In genomic region chr3:49327485-49327884, GRCh38 we compare ENCODE assay signal across 15 cellular contexts. TPM values are rescaled to one million over a fixed set of nuclear protein-coding genes. Genes with fewer than 3 reads are reported as not detected.
A peak's percentile ranks its signal among the peaks of the same experiment; 100 is the strongest.
DNase-seq lines count a peak whose midpoint lies in the region; ATAC-seq and TF ChIP-seq lines count a peak whose summit lies in the region.
"Had no signal": no experiment of that assay in that cellular context is flagged by ENCODE, and none has a peak within 500 bp of the region (broad histone marks: within the 10 kb centered on the region; RNA-seq: fewer than 3 reads in every experiment).

No MANE protein-coding gene starts in this region.

- no peaks in the 10 kb centered on the region for H3K27me3 Mint-ChIP-seq in endodermal cell (ENCODE audit: insufficient read depth)
- H3K27me3 Mint-ChIP-seq in neural progenitor cell (ENCODE audit: insufficient read depth, low read depth): no peaks in the 10 kb centered on the region
- H3K27me3 Mint-ChIP-seq in activated naive CD8-positive, alpha-beta T cell treated with anti-CD3 and anti-CD28 coated beads for 36 hours: no peaks in the 10 kb centered on the region
- H3K27me3 Mint-ChIP-seq: effector memory CD8-positive, alpha-beta T cell had no signal

- ATAC-seq in HG03469 (IDR thresholded peaks at IDR 0.05; ENCODE audit: unreplicated experiment) (no peak), HG03095 (IDR thresholded peaks at IDR 0.05; ENCODE audit: unreplicated experiment) (no peak)
- ATAC-seq: effector memory CD8-positive, alpha-beta T cell; left cardiac atrium had no signal

- DNase-seq in GM06990 (ENCODE audit: extremely low read depth, insufficient read length): no peak
- DNase-seq in LNCaP clone FGC (ENCODE audit: low read depth): no peak
- DNase-seq in endodermal cell: no peak
- DNase-seq in neural progenitor cell (ENCODE audit: low spot score): peak; percentile 16
- no peak for DNase-seq in activated naive CD8-positive, alpha-beta T cell treated with anti-CD3 and anti-CD28 coated beads for 36 hours
- no peak for DNase-seq in caudate nucleus (lab: John Stamatoyannopoulos, UW)
- DNase-seq: activated CD4-positive, alpha-beta T cell treated with anti-CD3 and anti-CD28 coated beads for 48 hours; activated naive CD4-positive, alpha-beta T cell; effector memory CD8-positive, alpha-beta T cell; left cardiac atrium; NCI-H2107; SJCRH30; thyroid gland had no signal

- H3K4me3 Mint-ChIP-seq in endodermal cell: no peak overlapping the region
- H3K4me3 Mint-ChIP-seq in neural progenitor cell: no peak overlapping the region
- H3K4me3 Mint-ChIP-seq in activated naive CD8-positive, alpha-beta T cell treated with anti-CD3 and anti-CD28 coated beads for 36 hours: no peak overlapping the region
- H3K4me3 Mint-ChIP-seq: effector memory CD8-positive, alpha-beta T cell had no signal

- TF ChIP-seq CTCF in GM06990 (IDR thresholded peaks at IDR 0.05; ENCODE audit: insufficient read depth, low read length, poor library complexity, severe bottlenecking) (peak; percentile 3), LNCaP clone FGC (IDR thresholded peaks at IDR 0.05; ENCODE audit: control insufficient read depth, extremely low read depth, insufficient read depth) (peak; percentile 29; the same call in 1 of the 2 replicates), endodermal cell (conservative IDR thresholded peaks at IDR 0.05) (peak; percentile 63), neural progenitor cell (IDR thresholded peaks at IDR 0.05) (peak; percentile 27)

- H4K20me1 ChIP-seq in neural progenitor cell (ENCODE audit: low read depth): no peaks in the 10 kb centered on the region

- H3K27ac Mint-ChIP-seq in endodermal cell: no peak overlapping the region
- no peak overlapping the region for H3K27ac Mint-ChIP-seq in neural progenitor cell
- H3K27ac Mint-ChIP-seq in activated naive CD8-positive, alpha-beta T cell treated with anti-CD3 and anti-CD28 coated beads for 36 hours: no peak overlapping the region
- H3K27ac Mint-ChIP-seq: effector memory CD8-positive, alpha-beta T cell had no signal

- H3K9me3 Mint-ChIP-seq in endodermal cell (peaks cover 4% of the 10 kb centered on the region), neural progenitor cell (no peaks in the 10 kb centered on the region)
- no peaks in the 10 kb centered on the region for H3K9me3 Mint-ChIP-seq in activated naive CD8-positive, alpha-beta T cell treated with anti-CD3 and anti-CD28 coated beads for 36 hours
- H3K9me3 Mint-ChIP-seq: effector memory CD8-positive, alpha-beta T cell had no signal

- no peaks in the 10 kb centered on the region for H3F3A ChIP-seq in neural progenitor cell (ENCODE audit: low read depth)

- H3K36me3 Mint-ChIP-seq in endodermal cell (ENCODE audit: low read depth): peaks cover 72% of the 10 kb centered on the region
- H3K36me3 Mint-ChIP-seq in neural progenitor cell: peaks cover 29% of the 10 kb centered on the region
- H3K36me3 Mint-ChIP-seq in activated naive CD8-positive, alpha-beta T cell treated with anti-CD3 and anti-CD28 coated beads for 36 hours: peaks cover 29% of the 10 kb centered on the region

- peaks cover 32% of the 10 kb centered on the region for H3K36me3 ChIP-seq in GM06990 (ENCODE audit: control insufficient read depth, insufficient read depth, low read length)
- H3K36me3 ChIP-seq in endodermal cell (ENCODE audit: control insufficient read depth, insufficient read depth, low read length): peaks cover 64% of the 10 kb centered on the region
- no peaks in the 10 kb centered on the region for H3K36me3 ChIP-seq in neural progenitor cell

- H3K4me3 ChIP-seq in GM06990 (replicated peaks; ENCODE audit: low read depth, low read length) (no peak overlapping the region), LNCaP clone FGC (ENCODE audit: low read depth, low read length) (no peak overlapping the region), endodermal cell (ENCODE audit: low read length) (no peak overlapping the region), neural progenitor cell (no peak overlapping the region)
- H3K4me3 ChIP-seq: SJCRH30, thyroid gland had no signal

- H3K4me1 Mint-ChIP-seq in endodermal cell (no peaks in the 10 kb centered on the region), neural progenitor cell (no peaks in the 10 kb centered on the region)
- H3K4me1 Mint-ChIP-seq in activated naive CD8-positive, alpha-beta T cell treated with anti-CD3 and anti-CD28 coated beads for 36 hours: no peaks in the 10 kb centered on the region

- no peak overlapping the region for H3K4me2 ChIP-seq in neural progenitor cell

- H3K9ac ChIP-seq in endodermal cell (ENCODE audit: extremely low read depth, low read length, poor library complexity, severe bottlenecking): no peak overlapping the region
- H3K9ac ChIP-seq in neural progenitor cell: no peak overlapping the region

- H3K27me3 ChIP-seq in GM06990 (replicated peaks; ENCODE audit: control insufficient read depth, insufficient read depth, low read length) (no peaks in the 10 kb centered on the region), endodermal cell (ENCODE audit: control insufficient read depth, insufficient read depth, low read length, poor library complexity, severe bottlenecking) (no peaks in the 10 kb centered on the region), neural progenitor cell (no peaks in the 10 kb centered on the region)
- H3K27me3 ChIP-seq: SJCRH30, thyroid gland had no signal

- WGBS in endodermal cell (ENCODE audit: insufficient coverage in 1 of 2, insufficient read length in 1 of 2), 2 experiments: 93 to 95% methylated on average over 7 of the region's 7 CpGs

- H3K9me3 ChIP-seq in endodermal cell (ENCODE audit: control insufficient read depth, low read length): peaks cover 8% of the 10 kb centered on the region
- H3K9me3 ChIP-seq in neural progenitor cell (ENCODE audit: low read depth): no peaks in the 10 kb centered on the region
- H3K9me3 ChIP-seq: SJCRH30, thyroid gland had no signal

- H3K4me1 ChIP-seq in endodermal cell (ENCODE audit: control insufficient read depth, insufficient read depth, low read length): no peaks in the 10 kb centered on the region
- H3K4me1 ChIP-seq in neural progenitor cell: no peaks in the 10 kb centered on the region
- H3K4me1 ChIP-seq: SJCRH30, thyroid gland had no signal

- H3K27ac ChIP-seq in endodermal cell (ENCODE audit: low read depth, low read length) (no peak overlapping the region), neural progenitor cell (no peak overlapping the region), caudate nucleus (ENCODE audit: low read depth, low read length) (no peak overlapping the region)
- H3K27ac ChIP-seq: SJCRH30, thyroid gland had no signal

- no peaks in the 10 kb centered on the region for H3K79me2 ChIP-seq in neural progenitor cell (ENCODE audit: low read depth)

- H2AFZ ChIP-seq in neural progenitor cell (replicated peaks): no peak overlapping the region

RNA-seq across cellular contexts. Expression of gene USP4, which starts 12.4 kb away (rescaled TPM):
- total RNA-seq in endodermal cell (10 to 100 TPM; 48.3 to 48.9 TPM), neural progenitor cell (ENCODE audit: low replicate concordance) (17.7 and 21.0 TPM in 2 replicates)
- 39.3 TPM for polyA plus RNA-seq in endodermal cell (2013, experiment 1 of 2)
- 32.5 TPM for polyA plus RNA-seq in endodermal cell (2013, experiment 2 of 2)
- 10 to 100 TPM; 63.3 to 64.0 TPM for total RNA-seq in activated naive CD8-positive, alpha-beta T cell treated with anti-CD3 and anti-CD28 coated beads for 36 hours

RNA-seq across cellular contexts. Expression of gene GPX1, which starts 30.7 kb away (rescaled TPM):
- total RNA-seq in endodermal cell (100 to 1,000 TPM; 178 to 195 TPM), neural progenitor cell (ENCODE audit: low replicate concordance) (70.8 and 165 TPM in 2 replicates)
- polyA plus RNA-seq in endodermal cell (2013, experiment 1 of 2): 137 TPM
- polyA plus RNA-seq in endodermal cell (2013, experiment 2 of 2): 132 TPM
- total RNA-seq in activated naive CD8-positive, alpha-beta T cell treated with anti-CD3 and anti-CD28 coated beads for 36 hours: 100 to 1,000 TPM; 237 to 242 TPM

RNA-seq across cellular contexts. Expression of gene C3orf62, which starts 50.5 kb away (rescaled TPM):
- total RNA-seq in endodermal cell (1 to 10 TPM; 3.6 to 4.8 TPM), neural progenitor cell (ENCODE audit: low replicate concordance) (3.0 and 3.4 TPM in 2 replicates)
- polyA plus RNA-seq in endodermal cell (2013, experiment 1 of 2): 3.4 TPM
- polyA plus RNA-seq in endodermal cell (2013, experiment 2 of 2): 4.7 TPM
- 1 to 10 TPM; 4.0 to 4.2 TPM for total RNA-seq in activated naive CD8-positive, alpha-beta T cell treated with anti-CD3 and anti-CD28 coated beads for 36 hours

Comparison
In these comparisons a context has a peak if more than half of its experiments do, and no peak if none do; other contexts are left out.
1. CTCF ChIP-seq: peak in every context shown above with its lines; median percentile 63 in endodermal cell; 29 in LNCaP clone FGC; 27 in neural progenitor cell; 3 in GM06990.